In the genomic region with DNA sequence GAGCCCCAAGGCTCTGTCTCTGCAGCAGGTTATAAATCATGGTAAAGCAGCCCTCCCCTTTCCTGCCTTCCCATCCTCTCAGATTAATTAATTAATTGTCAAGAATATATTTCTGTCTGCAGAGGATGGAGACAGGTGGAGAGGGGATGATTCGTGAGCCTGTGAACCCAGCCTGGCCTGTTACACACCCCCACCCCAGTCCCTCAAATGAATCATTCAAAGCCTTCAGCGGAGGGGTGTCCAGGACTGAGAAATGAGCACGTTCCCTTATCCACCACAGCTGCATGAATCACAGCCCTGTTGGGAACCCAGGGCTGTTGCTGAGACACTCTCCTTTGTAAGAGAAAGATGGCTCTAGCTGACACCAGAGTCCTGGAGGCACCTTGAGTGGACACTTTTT, we compare ENCODE assay signal across 10 cellular contexts. TPM values are rescaled to one million over a fixed set of nuclear protein-coding genes. Genes with fewer than 3 reads are reported as not detected.
A peak's percentile ranks its signal among the peaks of the same experiment; 100 is the strongest.
DNase-seq lines count a peak whose midpoint lies in the region; ATAC-seq and TF ChIP-seq lines count a peak whose summit lies in the region.
"Had no signal": no experiment of that assay in that cellular context is flagged by ENCODE, and none has a peak within 500 bp of the region (broad histone marks: within the 10 kb centered on the region; RNA-seq: fewer than 3 reads in every experiment).

No MANE protein-coding gene starts in this region.

- H4K20me1 ChIP-seq in OCI-LY7 (ENCODE audit: insufficient read depth, low read length) (no peaks in the 10 kb centered on the region), H9 (ENCODE audit: control insufficient read depth, insufficient read depth, insufficient read length) (no peaks in the 10 kb centered on the region)

- no peak overlapping the region for H4K8ac ChIP-seq in H9 (replicated peaks; ENCODE audit: insufficient read length, low read depth, low read length)

- H3K14ac ChIP-seq in H9 (ENCODE audit: insufficient read depth, low read length) = no peak overlapping the region

- no peak overlapping the region for H2BK20ac ChIP-seq in H9 (ENCODE audit: low read depth, low read length, poor library complexity, severe bottlenecking)

- no TSS peak for BruUV-seq in OCI-LY7 (replicated peaks; lab: Mats Ljungman, UMichigan)

- H3K27ac ChIP-seq in OCI-LY7 (ENCODE audit: low read depth, low read length, poor library complexity, severe bottlenecking) (no peak overlapping the region), H9 (ENCODE audit: insufficient read length, low read depth, low read length) (no peak overlapping the region)
- H3K27ac ChIP-seq: C4-2B had no signal

- CTCF ChIA-PET in activated CD8-positive, alpha-beta memory T cell treated with anti-CD3 and anti-CD28 coated beads, Interleukin-2, amount 10 ng/mL, durations not matched to agents 7 days and 5 days (lab: Charles Lee) = interaction anchor here (0.8 to 1.5 kb wide), 2 partner anchors 20 to 196 kb away, joined by 3 to 4 read pairs; no protein-coding TSS in a partner anchor
- CTCF ChIA-PET in OCI-LY7 (lab: Charles Lee; ENCODE audit: unreplicated experiment) = no interaction called here

- H3K36me3 ChIP-seq in OCI-LY7 (ENCODE audit: insufficient read depth, low read length) = peaks cover 54% of the 10 kb centered on the region

- peaks cover 82% of the 10 kb centered on the region for H3K36me3 Mint-ChIP-seq in activated CD8-positive, alpha-beta memory T cell treated with anti-CD3 and anti-CD28 coated beads, Interleukin-2, amount 10 ng/mL, durations not matched to agents 7 days and 5 days
- H3K36me3 Mint-ChIP-seq in activated T-helper 2 cell treated with anti-CD3 and anti-CD28 coated beads, Interferon-gamma antibody, Interleukin-2, Interleukin-4, amounts not matched to agents 10 μg/mL and 5 μg/mL and 100 μg/mL, durations not matched to agents 14 hours and 24 hours and 36 hours (ENCODE audit: low read depth) = peaks cover 95% of the 10 kb centered on the region
- H3K36me3 Mint-ChIP-seq in H9 (ENCODE audit: insufficient read depth in 1 of 3, low read depth in 3 of 3) = peaks cover 0 to 6% (median 2%) of the 10 kb centered on the region in 3 experiments; a peak in 5 of 7 replicates

- H3K23me2 ChIP-seq in H9 (ENCODE audit: insufficient read length, low read depth, low read length, poor library complexity, severe bottlenecking) = no peaks in the 10 kb centered on the region

- no peaks in the 10 kb centered on the region for H3K79me1 ChIP-seq in H9 (ENCODE audit: insufficient read depth, low read depth, low read length, poor library complexity, severe bottlenecking)

- H3T11ph ChIP-seq in H9 (ENCODE audit: low read length) = no peak overlapping the region

- H2BK12ac ChIP-seq in H9 (ENCODE audit: insufficient read length, low read depth, low read length) = no peak overlapping the region

- H2BK15ac ChIP-seq in H9 (ENCODE audit: low read depth, low read length) = no peak overlapping the region

- H2AK5ac ChIP-seq in H9 (ENCODE audit: insufficient read length, low read length) = no peak overlapping the region

- H3K4me1 Mint-ChIP-seq in activated CD8-positive, alpha-beta memory T cell treated with anti-CD3 and anti-CD28 coated beads, Interleukin-2, amount 10 ng/mL, durations not matched to agents 7 days and 5 days = peaks cover 52% of the 10 kb centered on the region
- H3K4me1 Mint-ChIP-seq in activated T-helper 2 cell treated with anti-CD3 and anti-CD28 coated beads, Interferon-gamma antibody, Interleukin-2, Interleukin-4, amounts not matched to agents 10 μg/mL and 5 μg/mL and 100 μg/mL, durations not matched to agents 14 hours and 24 hours and 36 hours (ENCODE audit: low read depth) = peaks cover 62% of the 10 kb centered on the region
- H3K4me1 Mint-ChIP-seq in H9 = no peaks in the 10 kb centered on the region

- H4K91ac ChIP-seq in H9 (ENCODE audit: insufficient read length, low read depth, low read length) = no peak overlapping the region

- peak overlapping the region; percentile 39 for H3K27ac Mint-ChIP-seq in activated CD8-positive, alpha-beta memory T cell treated with anti-CD3 and anti-CD28 coated beads, Interleukin-2, amount 10 ng/mL, durations not matched to agents 7 days and 5 days
- peak overlapping the region; percentile 28 for H3K27ac Mint-ChIP-seq in activated T-helper 2 cell treated with anti-CD3 and anti-CD28 coated beads, Interferon-gamma antibody, Interleukin-2, Interleukin-4, amounts not matched to agents 10 μg/mL and 5 μg/mL and 100 μg/mL, durations not matched to agents 14 hours and 24 hours and 36 hours
- H3K27ac Mint-ChIP-seq in H9 = no peak overlapping the region

- no peak overlapping the region for H3K4me3 ChIP-seq in OCI-LY7 (ENCODE audit: low read depth, low read length, poor library complexity, severe bottlenecking)

- H3K9ac ChIP-seq in H9 (ENCODE audit: extremely low read depth, insufficient read length, low read length) = no peak overlapping the region

- TF ChIP-seq CTCF in OCI-LY7 (conservative IDR thresholded peaks at IDR 0.05; ENCODE audit: low read length) = no peak
- no peak for TF ChIP-seq CTCF in H9 (conservative IDR thresholded peaks at IDR 0.05)

- no CpG with 5 or more reads among the region's 3 CpGs for WGBS in H9 (ENCODE audit: extremely low coverage, insufficient read length, low lambda C conversion rate)

- H2BK5ac ChIP-seq in H9 (ENCODE audit: insufficient read length, low read length) = no peak overlapping the region

- H3K4me3 Mint-ChIP-seq in activated CD8-positive, alpha-beta memory T cell treated with anti-CD3 and anti-CD28 coated beads, Interleukin-2, amount 10 ng/mL, durations not matched to agents 7 days and 5 days = no peak overlapping the region
- H3K4me3 Mint-ChIP-seq in activated T-helper 2 cell treated with anti-CD3 and anti-CD28 coated beads, Interferon-gamma antibody, Interleukin-2, Interleukin-4, amounts not matched to agents 10 μg/mL and 5 μg/mL and 100 μg/mL, durations not matched to agents 14 hours and 24 hours and 36 hours (ENCODE audit: low read depth) = no peak overlapping the region
- no peak overlapping the region for H3K4me3 Mint-ChIP-seq in H9

- no peak for DNase-seq in activated CD8-positive, alpha-beta memory T cell treated with anti-CD3 and anti-CD28 coated beads, Interleukin-2, amount 10 ng/mL, durations not matched to agents 7 days and 5 days
- DNase-seq in activated CD8-positive, alpha-beta memory T cell treated with anti-CD3 and anti-CD28 coated beads for 24 hours = no peak
- no peak for DNase-seq in activated T-helper 2 cell treated with anti-CD3 and anti-CD28 coated beads, Interferon-gamma antibody, Interleukin-2, Interleukin-4, amounts not matched to agents 10 μg/mL and 5 μg/mL and 100 μg/mL, durations not matched to agents 14 hours and 24 hours and 36 hours (ENCODE audit: low spot score)
- DNase-seq in kidney tubule cell (ENCODE audit: low spot score) (peak; percentile 92), stromal cell of bone marrow (ENCODE audit: low read depth) (peak; percentile 87), NCI-H345 treated with DMSO at 0.1 percent for 48 hours (lab: John Stamatoyannopoulos, UW; ENCODE audit: unreplicated experiment) (no peak), OCI-LY7 (ENCODE audit: low spot score) (no peak), H9 (no peak)

- no peak overlapping the region for H3K18ac ChIP-seq in H9 (ENCODE audit: insufficient read length, low read depth, low read length)

- POLR2A ChIA-PET in OCI-LY7 (lab: Charles Lee) = interaction anchor here (1.5 to 1.6 kb wide), 2 partner anchors 10 to 55 kb away, joined by 4 to 7 read pairs; no protein-coding TSS in a partner anchor

- intact Hi-C loops in activated T-helper 2 cell treated with anti-CD3 and anti-CD28 coated beads, Interferon-gamma antibody, Interleukin-2, Interleukin-4, amounts not matched to agents 10 μg/mL and 5 μg/mL and 100 μg/mL, durations not matched to agents 14 hours and 24 hours and 36 hours (cut with micrococcal nuclease) = loop anchor here (5.0 kb wide), 1 partner anchor 201 kb away; no protein-coding TSS in a partner anchor
- intact Hi-C loops in OCI-LY7 (cut with micrococcal nuclease; ENCODE audit: unreplicated experiment) = no loop called here

- ATAC-seq in activated CD8-positive, alpha-beta memory T cell treated with anti-CD3 and anti-CD28 coated beads, Interleukin-2, amount 10 ng/mL, durations not matched to agents 7 days and 5 days = no peak

- H3K27me3 ChIP-seq in H9 (ENCODE audit: insufficient read depth, low read length) = no peaks in the 10 kb centered on the region

- H3K9me2 ChIP-seq in OCI-LY7 (ENCODE audit: insufficient read depth, low read length) = no peaks in the 10 kb centered on the region

- H3K27me3 Mint-ChIP-seq in activated CD8-positive, alpha-beta memory T cell treated with anti-CD3 and anti-CD28 coated beads, Interleukin-2, amount 10 ng/mL, durations not matched to agents 7 days and 5 days = no peaks in the 10 kb centered on the region
- no peaks in the 10 kb centered on the region for H3K27me3 Mint-ChIP-seq in activated T-helper 2 cell treated with anti-CD3 and anti-CD28 coated beads, Interferon-gamma antibody, Interleukin-2, Interleukin-4, amounts not matched to agents 10 μg/mL and 5 μg/mL and 100 μg/mL, durations not matched to agents 14 hours and 24 hours and 36 hours (ENCODE audit: low read depth)
- H3K27me3 Mint-ChIP-seq in H9 (ENCODE audit: low read depth) = no peaks in the 10 kb centered on the region

- no peak overlapping the region for H2AFZ ChIP-seq in OCI-LY7 (ENCODE audit: low read length)
- no peak overlapping the region for H2AFZ ChIP-seq in H9 (ENCODE audit: low read length)

- H4K5ac ChIP-seq in H9 (ENCODE audit: insufficient read length, low read depth, low read length) = no peak overlapping the region

- H2BK120ac ChIP-seq in H9 (ENCODE audit: low read depth, low read length, poor library complexity, severe bottlenecking) = no peak overlapping the region

- H3K23ac ChIP-seq in H9 (ENCODE audit: insufficient read length, low read depth, low read length) = no peak overlapping the region

- H3K4me1 ChIP-seq in OCI-LY7 (ENCODE audit: insufficient read depth, low read length, poor library complexity, severe bottlenecking) = no peaks in the 10 kb centered on the region
- H3K4me1 ChIP-seq in H9 (ENCODE audit: insufficient read depth, low read length) = no peaks in the 10 kb centered on the region

- no peaks in the 10 kb centered on the region for H3K9me3 Mint-ChIP-seq in activated CD8-positive, alpha-beta memory T cell treated with anti-CD3 and anti-CD28 coated beads, Interleukin-2, amount 10 ng/mL, durations not matched to agents 7 days and 5 days (ENCODE audit: low read depth)
- H3K9me3 Mint-ChIP-seq in activated T-helper 2 cell treated with anti-CD3 and anti-CD28 coated beads, Interferon-gamma antibody, Interleukin-2, Interleukin-4, amounts not matched to agents 10 μg/mL and 5 μg/mL and 100 μg/mL, durations not matched to agents 14 hours and 24 hours and 36 hours = no peaks in the 10 kb centered on the region
- H3K9me3 Mint-ChIP-seq in H9 = no peaks in the 10 kb centered on the region

- H3K4ac ChIP-seq in H9 (ENCODE audit: low read depth, low read length) = no peak overlapping the region

- no peak overlapping the region for H3K56ac ChIP-seq in H9 (ENCODE audit: insufficient read length, low read depth, low read length)

- H3K9me3 ChIP-seq in OCI-LY7 (ENCODE audit: low read length) = no peaks in the 10 kb centered on the region
- no peaks in the 10 kb centered on the region for H3K9me3 ChIP-seq in H9 (ENCODE audit: control insufficient read depth, low read depth, low read length)

- H3K79me2 ChIP-seq in OCI-LY7 (ENCODE audit: insufficient read depth, low read depth, low read length) (no peaks in the 10 kb centered on the region), H9 (ENCODE audit: insufficient read depth, low read length) (no peaks in the 10 kb centered on the region)

- H3K4me2 ChIP-seq in OCI-LY7 (ENCODE audit: low read length) (no peak overlapping the region), H9 (ENCODE audit: insufficient read depth, insufficient read length, low read length) (no peak overlapping the region)

RNA-seq across cellular contexts. Expression of a gene that starts 56.0 kb away (rescaled TPM):
- under 1 TPM in 1 of 2 experiments, not detected in 1; 0.37 TPM for total RNA-seq in activated CD8-positive, alpha-beta memory T cell treated with anti-CD3 and anti-CD28 coated beads, Interleukin-2, amount 10 ng/mL, durations not matched to agents 7 days and 5 days
- total RNA-seq in activated T-helper 2 cell treated with anti-CD3 and anti-CD28 coated beads, Interferon-gamma antibody, Interleukin-2, Interleukin-4, amounts not matched to agents 10 μg/mL and 5 μg/mL and 100 μg/mL, durations not matched to agents 14 hours and 24 hours and 36 hours = 1.9 and 2.1 TPM in 2 replicates
- total RNA-seq in OCI-LY7 (2014; rRNA removed; shearing (Covaris generic)) = not detected in 2 replicates
- total RNA-seq in OCI-LY7 (2022) = not detected in 2 replicates
- total RNA-seq in H9 (2021) = not detected in 2 replicates
- total RNA-seq: pulmonary artery endothelial cell had no signal

RNA-seq across cellular contexts. Expression of a gene that starts 59.6 kb away (rescaled TPM):
- total RNA-seq in activated CD8-positive, alpha-beta memory T cell treated with anti-CD3 and anti-CD28 coated beads, Interleukin-2, amount 10 ng/mL, durations not matched to agents 7 days and 5 days = 100 to 1,000 TPM; 219 to 341 TPM
- 229 and 237 TPM in 2 replicates for total RNA-seq in activated T-helper 2 cell treated with anti-CD3 and anti-CD28 coated beads, Interferon-gamma antibody, Interleukin-2, Interleukin-4, amounts not matched to agents 10 μg/mL and 5 μg/mL and 100 μg/mL, durations not matched to agents 14 hours and 24 hours and 36 hours
- 19.0 and 24.2 TPM in 2 replicates for total RNA-seq in OCI-LY7 (2014; rRNA removed; shearing (Covaris generic))
- 78.3 and 103 TPM in 2 replicates for total RNA-seq in OCI-LY7 (2022)
- total RNA-seq in H9 (2021) = 9.5 and 9.9 TPM in 2 replicates

Comparison
In these comparisons a context has a peak if more than half of its experiments do, and no peak if none do; other contexts are left out.
1. DNase-seq: peak in kidney tubule cell (single experiment) and stromal cell of bone marrow (single experiment); none in activated CD8-positive, alpha-beta memory T cell treated with anti-CD3 and anti-CD28 coated beads, Interleukin-2, amount 10 ng/mL, durations not matched to agents 7 days and 5 days (single experiment), activated CD8-positive, alpha-beta memory T cell treated with anti-CD3 and anti-CD28 coated beads for 24 hours (single experiment), activated T-helper 2 cell treated with anti-CD3 and anti-CD28 coated beads, Interferon-gamma antibody, Interleukin-2, Interleukin-4, amounts not matched to agents 10 μg/mL and 5 μg/mL and 100 μg/mL, durations not matched to agents 14 hours and 24 hours and 36 hours (single experiment), NCI-H345 treated with DMSO at 0.1 percent for 48 hours (single experiment), OCI-LY7 (single experiment) and H9 (single experiment).
2. H3K27ac Mint-ChIP-seq: peak in activated CD8-positive, alpha-beta memory T cell treated with anti-CD3 and anti-CD28 coated beads, Interleukin-2, amount 10 ng/mL, durations not matched to agents 7 days and 5 days (single experiment) and activated T-helper 2 cell treated with anti-CD3 and anti-CD28 coated beads, Interferon-gamma antibody, Interleukin-2, Interleukin-4, amounts not matched to agents 10 μg/mL and 5 μg/mL and 100 μg/mL, durations not matched to agents 14 hours and 24 hours and 36 hours (single experiment); none in H9 (0 of 3).